Comparison of ENCODE assay signal across 27 cellular contexts in the genomic region with DNA sequence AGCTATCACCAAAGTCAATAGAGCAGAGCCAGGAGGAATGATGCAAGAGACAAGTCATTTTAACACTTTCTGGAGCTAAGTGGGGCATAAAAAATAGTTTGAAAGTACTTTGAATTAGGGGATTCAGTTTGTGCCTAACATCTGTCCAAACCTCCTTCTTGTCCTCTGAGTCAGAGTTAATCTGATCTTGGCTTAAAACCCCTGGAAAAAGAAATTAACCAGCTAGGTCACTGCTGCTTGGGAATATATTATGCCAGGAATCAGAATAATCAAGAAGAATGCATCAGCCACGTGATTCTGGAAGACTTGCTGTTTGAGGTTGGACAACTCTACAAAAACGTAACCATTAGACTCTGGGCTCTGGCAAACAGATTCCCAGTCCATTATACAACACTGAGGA. TPM values are rescaled to one million over a fixed set of nuclear protein-coding genes. Genes with fewer than 3 reads are reported as not detected.
DNase-seq lines count a peak whose midpoint lies in the region; TF ChIP-seq lines count a peak whose summit lies in the region.
"Had no signal": no experiment of that assay in that cellular context is flagged by ENCODE, and none has a peak within 500 bp of the region (broad histone marks: within the 10 kb centered on the region; RNA-seq: fewer than 3 reads in every experiment).

No MANE protein-coding gene starts in this region.

- no TSS peak for BruUV-seq in OCI-LY7 (replicated peaks; lab: Mats Ljungman, UMichigan)

- H3K9ac ChIP-seq in adipocyte (ENCODE audit: low read length) = no peak overlapping the region

- in situ Hi-C loops in G401 (cut with HindIII; ENCODE audit: low sequenced_read_pairs) = no loop called here

- DNase-seq in AG20443 (ENCODE audit: low spot score) (peak; percentile 9), adipocyte (ENCODE audit: low read depth) (peak; percentile 38), fibroblast of peridontal ligament (ENCODE audit: extremely low read depth) (peak; percentile 79), stromal cell of bone marrow (ENCODE audit: low read depth) (peak; percentile 49), G401 (ENCODE audit: low spot score) (no peak), NCI-H526 treated with DMSO at 0.1 percent for 48 hours (lab: John Stamatoyannopoulos, UW) (no peak), OCI-LY7 (ENCODE audit: low spot score) (no peak)
- DNase-seq: C1 segment of cervical spinal cord; CD4-positive, alpha-beta memory T cell; COR-L47; DMS53; GF-D8; HCEC 1CT; Kasumi-1; MV-4-11; NCI-H1105; NCI-H1436 treated with DMSO at 0.1 percent for 48 hours; NCI-H187 treated with DMSO at 0.1 percent for 48 hours; NCI-H2171 treated with DMSO at 0.1 percent for 48 hours; NCI-H345; NCI-H510A treated with DMSO at 0.1 percent for 48 hours; NCI-H748 treated with DMSO at 0.1 percent for 48 hours; NK-92 treated with Interleukin-12 subunit alpha and Interleukin-12 subunit beta, amount 100 ng/mL, for 24 hours; PC-9; SHP77 had no signal

- intact Hi-C loops in OCI-LY7 (cut with micrococcal nuclease; ENCODE audit: unreplicated experiment) = no loop called here

- no peak overlapping the region for H3K4me2 ChIP-seq in OCI-LY7 (ENCODE audit: low read length)
- H3K4me2 ChIP-seq: PC-9 had no signal

- peaks cover 4% of the 10 kb centered on the region for H3K9me3 ChIP-seq in adipocyte (ENCODE audit: control insufficient read depth, low read length)
- H3K9me3 ChIP-seq in OCI-LY7 (ENCODE audit: low read length) = no peaks in the 10 kb centered on the region

- no peak overlapping the region for H3K4me3 ChIP-seq in adipocyte (ENCODE audit: low read length)
- H3K4me3 ChIP-seq in OCI-LY7 (ENCODE audit: low read depth, low read length, poor library complexity, severe bottlenecking) = no peak overlapping the region
- H3K4me3 ChIP-seq: PC-9 had no signal

- H3K36me3 ChIP-seq in adipocyte (ENCODE audit: control insufficient read depth, insufficient read depth, low read length, severe bottlenecking) (no peaks in the 10 kb centered on the region), OCI-LY7 (ENCODE audit: insufficient read depth, low read length) (no peaks in the 10 kb centered on the region)

- H3K79me2 ChIP-seq in OCI-LY7 (ENCODE audit: insufficient read depth, low read depth, low read length) = no peaks in the 10 kb centered on the region

- POLR2A ChIA-PET in OCI-LY7 (lab: Charles Lee) = no interaction called here

- H4K20me1 ChIP-seq in OCI-LY7 (ENCODE audit: insufficient read depth, low read length) = no peaks in the 10 kb centered on the region

- H3K4me1 ChIP-seq in adipocyte (ENCODE audit: control insufficient read depth, insufficient read depth, low read length) = peaks cover 6% of the 10 kb centered on the region
- H3K4me1 ChIP-seq in OCI-LY7 (ENCODE audit: insufficient read depth, low read length, poor library complexity, severe bottlenecking) = no peaks in the 10 kb centered on the region

- H3K9me2 ChIP-seq in OCI-LY7 (ENCODE audit: insufficient read depth, low read length) = no peaks in the 10 kb centered on the region

- H2AFZ ChIP-seq in OCI-LY7 (ENCODE audit: low read length) = no peak overlapping the region
- H2AFZ ChIP-seq: PC-9 had no signal

- H3K27ac ChIP-seq in OCI-LY7 (ENCODE audit: low read depth, low read length, poor library complexity, severe bottlenecking) = no peak overlapping the region
- H3K27ac ChIP-seq: PC-9, RWPE1 had no signal

- no peaks in the 10 kb centered on the region for H3K27me3 ChIP-seq in adipocyte (replicated peaks; ENCODE audit: control insufficient read depth, insufficient read depth, low read length)

- TF ChIP-seq CTCF in OCI-LY7 (conservative IDR thresholded peaks at IDR 0.05; ENCODE audit: low read length) = no peak

- CTCF ChIA-PET in OCI-LY7 (lab: Charles Lee; ENCODE audit: unreplicated experiment) = no interaction called here

RNA-seq across cellular contexts. Expression of gene EDA2R, which starts 45.3 kb away (rescaled TPM):
- 5.8 and 8.3 TPM in 2 replicates for total RNA-seq in G401 (2014; rRNA removed; shearing (Covaris generic))
- total RNA-seq in OCI-LY7 (2014; rRNA removed; shearing (Covaris generic)) = 3.7 and 3.8 TPM in 2 replicates
- 3.7 and 4.8 TPM in 2 replicates for total RNA-seq in OCI-LY7 (2022)
- total RNA-seq: M059J, PC-9 had no signal

Comparison
In these comparisons a context has a peak if more than half of its experiments do, and no peak if none do; other contexts are left out.
1. DNase-seq: peak in AG20443 (single experiment), adipocyte (single experiment), fibroblast of peridontal ligament (single experiment) and stromal cell of bone marrow (single experiment); none in G401 (single experiment), NCI-H526 treated with DMSO at 0.1 percent for 48 hours (single experiment) and OCI-LY7 (single experiment).